ENCODE assay signal across 25 cellular contexts in the genomic region with DNA sequence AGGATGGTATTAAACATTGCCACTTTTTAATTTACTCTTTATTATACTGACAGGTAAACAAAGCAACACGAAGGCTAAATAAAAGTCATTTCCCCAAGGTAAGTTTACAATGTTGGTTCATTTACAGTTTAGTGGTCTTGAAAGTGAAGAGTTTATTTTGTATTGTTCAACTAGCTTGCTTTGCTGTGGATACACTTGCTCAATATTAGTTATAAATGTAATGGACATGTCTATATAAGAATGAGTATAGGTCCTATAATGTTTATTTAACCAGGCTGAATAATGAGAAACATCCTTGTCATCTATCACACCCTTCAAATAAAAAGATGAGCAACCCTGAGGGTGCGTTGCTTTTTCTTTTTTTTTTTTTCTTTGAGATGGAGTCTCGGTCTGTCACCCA.
"Had no signal": no experiment of that assay in that cellular context is flagged by ENCODE, and none has a peak within 500 bp of the region (broad histone marks: within the 10 kb centered on the region; RNA-seq: fewer than 3 reads in every experiment).

No MANE protein-coding gene starts in this region.

- H3K4me1 ChIP-seq: colonic mucosa, esophagus muscularis mucosa, esophagus squamous epithelium, foreskin keratinocyte, gastrocnemius medialis, gastroesophageal sphincter, heart left ventricle, heart right ventricle had no signal

- ATAC-seq: effector memory CD8-positive, alpha-beta T cell; esophagus mucosa; foreskin keratinocyte; gastrocnemius medialis; gastroesophageal sphincter; heart left ventricle; heart right ventricle had no signal

- DNase-seq: colonic mucosa; cortex of kidney; dermis blood vessel endothelial cell; dorsolateral prefrontal cortex; effector CD4-positive, alpha-beta T cell; effector CD8-positive, alpha-beta T cell; effector memory CD4-positive, alpha-beta T cell; effector memory CD8-positive, alpha-beta T cell; endodermal cell; erythroblast; esophagus squamous epithelium; foreskin fibroblast; foreskin melanocyte; gastrocnemius medialis; glutamatergic neuron; head of caudate nucleus; heart left ventricle; heart right ventricle had no signal

- H3K79me2 ChIP-seq: hepatocyte had no signal

- H3K27me3 ChIP-seq: colonic mucosa, dorsolateral prefrontal cortex, esophagus muscularis mucosa, esophagus squamous epithelium, foreskin keratinocyte, gastrocnemius medialis, gastroesophageal sphincter, heart left ventricle, heart right ventricle, hepatocyte had no signal

- H3K27ac ChIP-seq: colonic mucosa, coronary artery, dorsolateral prefrontal cortex, epithelial cell of prostate, esophagus muscularis mucosa, esophagus squamous epithelium, foreskin keratinocyte, gastrocnemius medialis, gastroesophageal sphincter, heart left ventricle, heart right ventricle, hepatocyte had no signal

- H3K9me3 ChIP-seq: colonic mucosa, esophagus muscularis mucosa, esophagus squamous epithelium, gastrocnemius medialis, gastroesophageal sphincter, heart left ventricle, heart right ventricle had no signal

- H2AFZ ChIP-seq: hepatocyte had no signal

- H3K4me3 ChIP-seq: colonic mucosa, coronary artery, dorsolateral prefrontal cortex, esophagus muscularis mucosa, esophagus squamous epithelium, gastrocnemius medialis, gastroesophageal sphincter, heart left ventricle, heart right ventricle, hepatocyte had no signal

- H3K36me3 ChIP-seq: colonic mucosa, esophagus muscularis mucosa, esophagus squamous epithelium, gastrocnemius medialis, gastroesophageal sphincter, heart left ventricle, heart right ventricle had no signal

- H3K4me2 ChIP-seq: hepatocyte had no signal
